ENCODE assay signal across 8 cellular contexts in genomic region chr19:3129112-3129511, GRCh38. TPM values are rescaled to one million over a fixed set of nuclear protein-coding genes. Genes with fewer than 3 reads are reported as not detected.
A peak's percentile ranks its signal among the peaks of the same experiment; 100 is the strongest.
DNase-seq lines count a peak whose midpoint lies in the region; ATAC-seq and TF ChIP-seq lines count a peak whose summit lies in the region.

No MANE protein-coding gene starts in this region.

- H3K9me3 ChIP-seq in AG04450 (ENCODE audit: control insufficient read depth, insufficient read depth, low read length) = peaks cover 6% of the 10 kb centered on the region; the same call in 1 of the 2 replicates
- no peaks in the 10 kb centered on the region for H3K9me3 ChIP-seq in Peyer's patch
- no peaks in the 10 kb centered on the region for H3K9me3 ChIP-seq in gastroesophageal sphincter
- peaks cover 0 to 2% of the 10 kb centered on the region in 2 donors for H3K9me3 ChIP-seq in neuronal stem cell (replicated peaks in 1 of 2; ENCODE audit: control insufficient read depth in 2 of 2, insufficient read depth in 1 of 2, low read depth in 1 of 2, low read length in 2 of 2)
- H3K9me3 ChIP-seq in aorta (ENCODE audit: control insufficient read depth, low read length) = no peaks in the 10 kb centered on the region

- no peak overlapping the region for H3K18ac ChIP-seq in neuronal stem cell (ENCODE audit: low read length)

- no peak overlapping the region for H3K23ac ChIP-seq in neuronal stem cell (ENCODE audit: low read depth, low read length, poor library complexity)

- WGBS in gastroesophageal sphincter (ENCODE audit: low coverage in 1 of 2), 2 donors = 5 to 18% methylated on average over 1 of the region's 1 CpG
- WGBS in neuronal stem cell (ENCODE audit: extremely low coverage in 2 of 2, insufficient read length in 2 of 2, insufficient replicate concordance in 1 of 2), 2 donors = no CpG with 5 or more reads among the region's 1 CpG
- WGBS in aorta, 2 donors = 65% methylated on average over 1 of the region's 1 CpG

- H3K14ac ChIP-seq in neuronal stem cell (ENCODE audit: low read length) = no peak overlapping the region

- no peak overlapping the region for H2BK120ac ChIP-seq in neuronal stem cell (ENCODE audit: low read depth, low read length)

- TF ChIP-seq POLR2A in Peyer's patch (IDR thresholded peaks at IDR 0.05) (no peak), gastroesophageal sphincter (IDR thresholded peaks at IDR 0.05) (no peak)

- H3K4me2 ChIP-seq in neuronal stem cell (ENCODE audit: insufficient read depth, low read length, poor library complexity, severe bottlenecking) = no peak overlapping the region

- CTCF ChIA-PET in AG04450 (lab: Charles Lee) = interaction anchor here (0.6 to 3.3 kb wide), 14 partner anchors 9 to 178 kb away, joined by 3 to 30 read pairs (median 6); no protein-coding TSS in a partner anchor

- ATAC-seq in gastroesophageal sphincter (no peak), aorta (ENCODE audit: low FRiP score) (no peak), HG02798 (IDR thresholded peaks at IDR 0.05; ENCODE audit: poor library complexity, unreplicated experiment) (no peak)

- no peak overlapping the region for H2AFZ ChIP-seq in neuronal stem cell (ENCODE audit: low read length)

- H4K8ac ChIP-seq in neuronal stem cell (ENCODE audit: low read depth, low read length) = no peak overlapping the region

- H3K4me1 ChIP-seq in Peyer's patch (peaks cover 0 to 3% (median 0%) of the 10 kb centered on the region in 4 donors), gastroesophageal sphincter (no peaks in the 10 kb centered on the region), neuronal stem cell (ENCODE audit: control insufficient read depth in 2 of 2, insufficient read depth in 1 of 2, low read depth in 1 of 2, low read length in 2 of 2) (no peaks in the 10 kb centered on the region), aorta (ENCODE audit: control insufficient read depth in 1 of 2, insufficient read depth in 2 of 2, low read length in 2 of 2) (no peaks in the 10 kb centered on the region)

- peak; percentile 60 for TF ChIP-seq CTCF in AG04450 (IDR thresholded peaks at IDR 0.05; ENCODE audit: low read depth, low read length)
- peak; percentile 44 for TF ChIP-seq CTCF in GM06990 (IDR thresholded peaks at IDR 0.05; ENCODE audit: insufficient read depth, low read length, poor library complexity, severe bottlenecking)
- TF ChIP-seq CTCF in Peyer's patch (IDR thresholded peaks at IDR 0.05) = peak; percentile 10 to 65 (median 46)
- TF ChIP-seq CTCF in gastroesophageal sphincter (IDR thresholded peaks at IDR 0.05) = peak in 3 of 4 experiments; percentile 31 to 36 (median 34)

- intact Hi-C loops in aorta (cut with DNase I) = loop anchor here in 1 of 2 donors (5.0 kb wide), 1 partner anchor 33 kb away; no protein-coding TSS in a partner anchor

- no peak overlapping the region for H3K4ac ChIP-seq in neuronal stem cell (ENCODE audit: low read length)

- H3K4me3 ChIP-seq in AG04450 (ENCODE audit: low read depth, low read length) = no peak overlapping the region
- no peak overlapping the region for H3K4me3 ChIP-seq in GM06990 (replicated peaks; ENCODE audit: low read depth, low read length)
- no peak overlapping the region for H3K4me3 ChIP-seq in Peyer's patch
- H3K4me3 ChIP-seq in gastroesophageal sphincter = no peak overlapping the region
- no peak overlapping the region for H3K4me3 ChIP-seq in neuronal stem cell (ENCODE audit: low read length in 2 of 2)
- H3K4me3 ChIP-seq in aorta (ENCODE audit: low read length in 2 of 2) = no peak overlapping the region

- H3K36me3 ChIP-seq in GM06990 (ENCODE audit: control insufficient read depth, insufficient read depth, low read length) (no peaks in the 10 kb centered on the region), Peyer's patch (no peaks in the 10 kb centered on the region), gastroesophageal sphincter (no peaks in the 10 kb centered on the region), neuronal stem cell (replicated peaks in 1 of 2; ENCODE audit: control insufficient read depth in 2 of 2, insufficient read depth in 2 of 2, low read length in 2 of 2) (no peaks in the 10 kb centered on the region), aorta (ENCODE audit: control insufficient read depth in 1 of 2, insufficient read depth in 2 of 2, low read length in 1 of 2) (no peaks in the 10 kb centered on the region)

- H3K27ac ChIP-seq in AG04450 (ENCODE audit: low read depth, low read length) (no peak overlapping the region), Peyer's patch (no peak overlapping the region), gastroesophageal sphincter (no peak overlapping the region), neuronal stem cell (replicated peaks; ENCODE audit: low read length) (no peak overlapping the region), aorta (ENCODE audit: low read depth in 1 of 2, low read length in 2 of 2) (no peak overlapping the region)

- no peak overlapping the region for H2BK12ac ChIP-seq in neuronal stem cell (ENCODE audit: low read length)

- H3K27me3 ChIP-seq in AG04450 (ENCODE audit: control insufficient read depth, insufficient read depth, low read length) = no peaks in the 10 kb centered on the region
- H3K27me3 ChIP-seq in GM06990 (replicated peaks; ENCODE audit: control insufficient read depth, insufficient read depth, low read length) = no peaks in the 10 kb centered on the region
- H3K27me3 ChIP-seq in Peyer's patch = no peaks in the 10 kb centered on the region
- no peaks in the 10 kb centered on the region for H3K27me3 ChIP-seq in gastroesophageal sphincter
- no peaks in the 10 kb centered on the region for H3K27me3 ChIP-seq in neuronal stem cell (ENCODE audit: control insufficient read depth in 3 of 3, insufficient read depth in 3 of 3, low read depth in 1 of 3, low read length in 3 of 3)
- no peaks in the 10 kb centered on the region for H3K27me3 ChIP-seq in aorta (ENCODE audit: control insufficient read depth in 1 of 2, insufficient read depth in 2 of 2, low read length in 1 of 2)

- no peaks in the 10 kb centered on the region for H3K79me1 ChIP-seq in neuronal stem cell (ENCODE audit: low read depth, low read length)

- POLR2A ChIA-PET in AG04450 (lab: Yijun Ruan, JAX) = interaction anchor here (0.6 kb wide), 2 partner anchors 166 to 169 kb away, joined by 5 read pairs; no protein-coding TSS in a partner anchor

- no peak overlapping the region for H4K91ac ChIP-seq in neuronal stem cell (ENCODE audit: low read depth, low read length, poor library complexity)

- TF ChIP-seq EP300 in gastroesophageal sphincter (IDR thresholded peaks at IDR 0.05) = no peak

- DNase-seq in AG04450 (ENCODE audit: low read depth, low spot score) (peak; percentile 18), GM06990 (ENCODE audit: extremely low read depth, insufficient read length) (peak; percentile 4), Peyer's patch (no peak), NCI-H2081 treated with DMSO at 0.1 percent for 48 hours (lab: John Stamatoyannopoulos, UW) (no peak), neuronal stem cell (ENCODE audit: low spot score) (no peak), aorta (no peak)

- H2BK15ac ChIP-seq in neuronal stem cell (ENCODE audit: low read length) = no peak overlapping the region

- H2AK5ac ChIP-seq in neuronal stem cell (ENCODE audit: low read depth, low read length) = no peak overlapping the region

- H2BK5ac ChIP-seq in neuronal stem cell (ENCODE audit: low read length) = no peak overlapping the region

- H3K9ac ChIP-seq in neuronal stem cell (ENCODE audit: low read depth, low read length, poor library complexity) = no peak overlapping the region

RNA-seq across cellular contexts. Expression of gene GNA15, which starts 6.7 kb away (rescaled TPM):
- polyA plus RNA-seq in AG04450 (2011; rRNA removed) (not detected in 2 replicates), aorta (1 to 10 TPM; 1.8 to 5.3 TPM)
- polyA minus RNA-seq in AG04450 (2011; rRNA and poly(A)+ RNA removed) = not detected in 2 replicates
- total RNA-seq in Peyer's patch (10 to 100 TPM in 1 of 4 donors, 1 to 10 TPM in 2, not detected in 1; 1.2 to 12.4 (median 1.5) TPM), gastroesophageal sphincter (1 to 10 TPM; 1.2 to 9.3 (median 5.7) TPM), aorta (10 to 100 TPM in 1 of 2 donors, 1 to 10 TPM in 1; 8.7 to 12.5 TPM)
- polyA plus RNA-seq in neuronal stem cell (2013, experiment 1 of 2) = 0.01 TPM
- polyA plus RNA-seq in neuronal stem cell (2013, experiment 2 of 2) = not detected

RNA-seq across cellular contexts. Expression of gene GNA11, which starts 35.0 kb away (rescaled TPM):
- 8.9 and 17.2 TPM in 2 replicates for polyA plus RNA-seq in AG04450 (2011; rRNA removed)
- polyA minus RNA-seq in AG04450 (2011; rRNA and poly(A)+ RNA removed) = 15.2 and 22.2 TPM in 2 replicates
- total RNA-seq in Peyer's patch = 100 to 1,000 TPM; 120 to 557 (median 456) TPM
- total RNA-seq in gastroesophageal sphincter = 100 to 1,000 TPM in 1 of 4 donors, 10 to 100 TPM in 3; 68.4 to 154 (median 83.4) TPM
- polyA plus RNA-seq in neuronal stem cell (2013, experiment 1 of 2) = 19.2 TPM
- 20.0 TPM for polyA plus RNA-seq in neuronal stem cell (2013, experiment 2 of 2)
- total RNA-seq in aorta = 10 to 100 TPM; 57.1 to 65.6 TPM
- 10 to 100 TPM; 43.2 to 44.2 TPM for polyA plus RNA-seq in aorta

RNA-seq across cellular contexts. Expression of gene S1PR4, which starts 49.5 kb away (rescaled TPM):
- polyA plus RNA-seq in AG04450 (2011; rRNA removed) (not detected in 2 replicates), aorta (under 1 TPM; 0.50 to 0.79 TPM)
- not detected in 2 replicates for polyA minus RNA-seq in AG04450 (2011; rRNA and poly(A)+ RNA removed)
- total RNA-seq in Peyer's patch (1 to 10 TPM; 1.6 to 9.9 (median 2.5) TPM), gastroesophageal sphincter (1 to 10 TPM in 2 of 4 donors, under 1 TPM in 2; 0.20 to 1.9 (median 1.1) TPM), aorta (1 to 10 TPM; 2.4 to 2.5 TPM)
- not detected for polyA plus RNA-seq in neuronal stem cell (2013, experiment 1 of 2)
- not detected for polyA plus RNA-seq in neuronal stem cell (2013, experiment 2 of 2)

RNA-seq across cellular contexts. Expression of gene NCLN, which starts 56.6 kb away (rescaled TPM):
- polyA plus RNA-seq in AG04450 (2011; rRNA removed) (27.1 and 40.3 TPM in 2 replicates), aorta (10 to 100 TPM; 14.7 to 47.0 TPM)
- 24.5 and 37.8 TPM in 2 replicates for polyA minus RNA-seq in AG04450 (2011; rRNA and poly(A)+ RNA removed)
- total RNA-seq in Peyer's patch (100 to 1,000 TPM in 3 of 4 donors, 10 to 100 TPM in 1; 84.2 to 126 (median 117) TPM), gastroesophageal sphincter (10 to 100 TPM; 18.0 to 42.3 (median 29.2) TPM), aorta (10 to 100 TPM; 26.1 to 29.6 TPM)
- polyA plus RNA-seq in neuronal stem cell (2013, experiment 1 of 2) = 20.8 TPM
- 20.9 TPM for polyA plus RNA-seq in neuronal stem cell (2013, experiment 2 of 2)

Comparison
In these comparisons a context has a peak if more than half of its experiments do, and no peak if none do; other contexts are left out.
1. DNase-seq: peak in AG04450 (single experiment) and GM06990 (single experiment); none in Peyer's patch (0 of 3), NCI-H2081 treated with DMSO at 0.1 percent for 48 hours (single experiment), neuronal stem cell (single experiment) and aorta (0 of 2).
2. Peak in every context shown above with its lines, with median percentiles within 50 percentile points of each other: CTCF ChIP-seq.